ENCODE assay signal across 2 cellular contexts in genomic region chr1:225617479-225617878, GRCh38.
A peak's percentile ranks its signal among the peaks of the same experiment; 100 is the strongest.
TF ChIP-seq lines count a peak whose summit lies in the region.

No MANE protein-coding gene starts in this region.

TF ChIP-seq in A549, 52 proteins besides CTCF, POLR2A, EP300 and RAD21 (continued from another document):
- TF ChIP-seq EHMT2 (IDR thresholded peaks at IDR 0.05; ENCODE audit: low read depth): no peak
- no peak for TF ChIP-seq ZC3H11A (IDR thresholded peaks at IDR 0.05)
- no peak for TF ChIP-seq NFE2L2 (conservative IDR thresholded peaks at IDR 0.05; ENCODE audit: low read length)
- no peak for TF ChIP-seq HMGXB4 (CRISPR knock-in tag; IDR thresholded peaks at IDR 0.05; ENCODE audit: borderline replicate concordance)
- no peak for TF ChIP-seq E2F6 (IDR thresholded peaks at IDR 0.05; ENCODE audit: borderline replicate concordance, low read depth)
- TF ChIP-seq SREBF2 (IDR thresholded peaks at IDR 0.05): no peak

TF ChIP-seq in IMR-90, 13 proteins besides CTCF, POLR2A, EP300 and RAD21:
- no peak for TF ChIP-seq USF2 (IDR thresholded peaks at IDR 0.05; ENCODE audit: low read depth, low read length)
- peak; percentile 39; the same call in 1 of the 2 replicates for TF ChIP-seq MAFK (IDR thresholded peaks at IDR 0.05; ENCODE audit: low read depth, low read length)
